Comparison of ENCODE assay signal across 8 cellular contexts in genomic region chr20:50744143-50744792, GRCh38. TPM values are rescaled to one million over a fixed set of nuclear protein-coding genes. Genes with fewer than 3 reads are reported as not detected.
DNase-seq lines count a peak whose midpoint lies in the region; ATAC-seq and TF ChIP-seq lines count a peak whose summit lies in the region.

No MANE protein-coding gene starts in this region.

- no peak overlapping the region for H3K4me3 Mint-ChIP-seq in activated naive CD4-positive, alpha-beta T cell treated with anti-CD3 and anti-CD28 coated beads for 36 hours
- H3K4me3 Mint-ChIP-seq in T-cell: no peak overlapping the region

- no peak overlapping the region for H3K27ac Mint-ChIP-seq in activated naive CD4-positive, alpha-beta T cell treated with anti-CD3 and anti-CD28 coated beads for 36 hours
- no peak overlapping the region for H3K27ac Mint-ChIP-seq in T-cell

- ATAC-seq in left cardiac atrium: peak; percentile 93
- peak; percentile 95 for ATAC-seq in sciatic nerve
- no peak for ATAC-seq in T-cell (replicated peaks in 1 of 4)

- CTCF ChIA-PET in activated naive CD4-positive, alpha-beta T cell treated with anti-CD3 and anti-CD28 coated beads for 36 hours (lab: Charles Lee): interaction anchor here (0.6 kb wide), 1 partner anchor 259 kb away, joined by 6 read pairs; no protein-coding TSS in a partner anchor
- CTCF ChIA-PET in T-cell (lab: Charles Lee): interaction anchor here in 1 of 2 donors (0.5 kb wide), 1 partner anchor 626 kb away, joined by 3 read pairs; no protein-coding TSS in a partner anchor

- intact Hi-C loops in activated naive CD4-positive, alpha-beta T cell treated with anti-CD3 and anti-CD28 coated beads for 36 hours (cut with micrococcal nuclease): loop anchor here (1.0 kb wide), 1 partner anchor 13 kb away; the partner anchor contains the start of gene PARD6B
- intact Hi-C loops in left cardiac atrium (cut with DNase I) (loop anchor here in 1 of 2 donors (5.0 to 10.0 kb wide), 2 partner anchors 82 to 559 kb away; no protein-coding TSS in a partner anchor), sciatic nerve (cut with DNase I) (no loop called here)

- no peak overlapping the region for H3K4me3 ChIP-seq in WI38 (ENCODE audit: low read depth, low read length)

- H3K4me1 Mint-ChIP-seq in activated naive CD4-positive, alpha-beta T cell treated with anti-CD3 and anti-CD28 coated beads for 36 hours (ENCODE audit: low read depth): peaks cover 48% of the 10 kb centered on the region
- peaks cover 22 to 30% (median 29%) of the 10 kb centered on the region in 3 donors for H3K4me1 Mint-ChIP-seq in T-cell

- no peaks in the 10 kb centered on the region for H3K27me3 Mint-ChIP-seq in activated naive CD4-positive, alpha-beta T cell treated with anti-CD3 and anti-CD28 coated beads for 36 hours (ENCODE audit: low read depth)
- no peaks in the 10 kb centered on the region for H3K27me3 Mint-ChIP-seq in T-cell

- H3K36me3 Mint-ChIP-seq in activated naive CD4-positive, alpha-beta T cell treated with anti-CD3 and anti-CD28 coated beads for 36 hours (ENCODE audit: low read depth): peaks cover 7% of the 10 kb centered on the region
- H3K36me3 Mint-ChIP-seq in T-cell: peaks cover 18% of the 10 kb centered on the region

- POLR2A ChIA-PET in T-cell (lab: Charles Lee): interaction anchor here in 1 of 2 donors (0.6 kb wide), 1 partner anchor 1791 kb away, joined by 3 read pairs; no protein-coding TSS in a partner anchor

- peak; percentile 44 for DNase-seq in activated naive CD4-positive, alpha-beta T cell treated with anti-CD3 and anti-CD28 coated beads for 36 hours
- DNase-seq in activated naive CD4-positive, alpha-beta T cell treated with Interleukin-2 at 50 U/mL for 16 hours: no peak
- DNase-seq in left cardiac atrium (peak; percentile 38), sciatic nerve (ENCODE audit: low spot score) (peak; percentile 70), T-cell (no peak)
- no peak for DNase-seq in effector CD4-positive, alpha-beta T cell
- DNase-seq in stimulated activated naive CD4-positive, alpha-beta T cell treated with Interleukin-2 at 50 U/mL for 16 hours (lab: John Stamatoyannopoulos, UW): no peak

- H3K9me3 Mint-ChIP-seq in activated naive CD4-positive, alpha-beta T cell treated with anti-CD3 and anti-CD28 coated beads for 36 hours: no peaks in the 10 kb centered on the region
- H3K9me3 Mint-ChIP-seq in T-cell: no peaks in the 10 kb centered on the region

- TF ChIP-seq CTCF in WI38 (IDR thresholded peaks at IDR 0.05; ENCODE audit: low read depth, low read length): peak; percentile 38

RNA-seq across cellular contexts. Expression of gene PARD6B, which starts 12.9 kb away (rescaled TPM):
- total RNA-seq in activated naive CD4-positive, alpha-beta T cell treated with anti-CD3 and anti-CD28 coated beads for 36 hours: 1 to 10 TPM; 3.3 to 3.9 TPM
- total RNA-seq in left cardiac atrium: 1 to 10 TPM; 3.2 to 4.6 TPM
- 5.7 TPM for total RNA-seq in sciatic nerve
- 10 to 100 TPM in 2 of 5 donors, 1 to 10 TPM in 3; 5.9 to 12.4 (median 9.4) TPM for total RNA-seq in T-cell

RNA-seq across cellular contexts. Expression of gene BCAS4, which starts 50.6 kb away (rescaled TPM):
- 10 to 100 TPM; 15.7 to 16.6 TPM for total RNA-seq in activated naive CD4-positive, alpha-beta T cell treated with anti-CD3 and anti-CD28 coated beads for 36 hours
- total RNA-seq in left cardiac atrium: 1 to 10 TPM; 1.2 to 3.3 TPM
- 4.8 TPM for total RNA-seq in sciatic nerve
- total RNA-seq in T-cell: 10 to 100 TPM; 26.3 to 49.8 (median 31.3) TPM

RNA-seq across cellular contexts. Expression of gene RIPOR3, which starts 52.9 kb away (rescaled TPM):
- not detected for total RNA-seq in activated naive CD4-positive, alpha-beta T cell treated with anti-CD3 and anti-CD28 coated beads for 36 hours
- total RNA-seq in left cardiac atrium (1 to 10 TPM; 3.3 to 6.7 TPM), sciatic nerve (26.3 TPM), T-cell (under 1 TPM; 0.25 to 0.88 (median 0.42) TPM)

Comparison
In these comparisons a context has a peak if more than half of its experiments do, and no peak if none do; other contexts are left out.
1. DNase-seq: peak in activated naive CD4-positive, alpha-beta T cell treated with anti-CD3 and anti-CD28 coated beads for 36 hours (single experiment), left cardiac atrium (single experiment) and sciatic nerve (single experiment); none in activated naive CD4-positive, alpha-beta T cell treated with Interleukin-2 at 50 U/mL for 16 hours (single experiment), effector CD4-positive, alpha-beta T cell (single experiment), stimulated activated naive CD4-positive, alpha-beta T cell treated with Interleukin-2 at 50 U/mL for 16 hours (single experiment) and T-cell (0 of 34).
2. ATAC-seq: peak in left cardiac atrium (2 of 2) and sciatic nerve (single experiment); none in T-cell (0 of 4).